ENCODE assay signal across 25 cellular contexts in genomic region chr10:104342941-104343411, GRCh38. TPM values are rescaled to one million over a fixed set of nuclear protein-coding genes. Genes with fewer than 3 reads are reported as not detected.
A peak's percentile ranks its signal among the peaks of the same experiment; 100 is the strongest.
DNase-seq lines count a peak whose midpoint lies in the region; ATAC-seq and TF ChIP-seq lines count a peak whose summit lies in the region.
"Had no signal": no experiment of that assay in that cellular context is flagged by ENCODE, and none has a peak within 500 bp of the region (broad histone marks: within the 10 kb centered on the region; RNA-seq: fewer than 3 reads in every experiment).

No MANE protein-coding gene starts in this region.

- H3K4me1 Mint-ChIP-seq in activated CD8-positive, alpha-beta memory T cell treated with anti-CD3 and anti-CD28 coated beads, Interleukin-2, amount 10 ng/mL, durations not matched to agents 7 days and 5 days: peaks cover 29% of the 10 kb centered on the region

- TF ChIP-seq POLR2A in adrenal gland (IDR thresholded peaks at IDR 0.05): no peak

- no peak overlapping the region for H3K4me3 Mint-ChIP-seq in activated CD8-positive, alpha-beta memory T cell treated with anti-CD3 and anti-CD28 coated beads, Interleukin-2, amount 10 ng/mL, durations not matched to agents 7 days and 5 days
- H3K4me3 Mint-ChIP-seq: activated T-helper 17 cell treated with anti-CD3 and anti-CD28 coated beads, Interleukin-2, amount 50 U/mL, for 72 hours; stimulated activated naive CD8-positive, alpha-beta T cell treated with anti-CD3 and anti-CD28 coated beads, Interleukin-15, amount 100 ng/mL, for 72 hours; T-helper 1 cell treated with Interleukin-12 subunit alpha and Interleukin-12 subunit beta and Interleukin-4 antibody, amounts not matched to agents 30 μg/mL and 1 μg/mL, for 36 hours had no signal

- intact Hi-C loops in adrenal gland (cut with DNase I): no loop called here

- peaks cover 9% of the 10 kb centered on the region for H3K27me3 Mint-ChIP-seq in activated CD8-positive, alpha-beta memory T cell treated with anti-CD3 and anti-CD28 coated beads, Interleukin-2, amount 10 ng/mL, durations not matched to agents 7 days and 5 days

- DNase-seq in DMS 273 (lab: John Stamatoyannopoulos, UW; ENCODE audit: unreplicated experiment): peak; percentile 6
- no peak for DNase-seq in DMS 273 treated with DMSO at 0.1 percent for 48 hours (lab: John Stamatoyannopoulos, UW)
- DNase-seq in adrenal gland: peak in 5 of 7 donors; percentile 49 to 86 (median 75)
- peak; percentile 56 for DNase-seq in fibroblast of pulmonary artery (ENCODE audit: low read depth)
- peak; percentile 69 for DNase-seq in pulmonary artery endothelial cell (ENCODE audit: low read depth, low spot score)
- DNase-seq in activated CD8-positive, alpha-beta memory T cell treated with anti-CD3 and anti-CD28 coated beads, Interleukin-2, amount 10 ng/mL, durations not matched to agents 7 days and 5 days: no peak
- DNase-seq in activated naive CD4-positive, alpha-beta T cell treated with anti-CD3 and anti-CD28 coated beads, Interleukin-2, amount 50 U/mL, for 16 hours: no peak
- DNase-seq: activated CD4-positive, alpha-beta T cell treated with anti-CD3 and anti-CD28 coated beads for 48 hours; BE2C; Caco-2; dorsolateral prefrontal cortex; KG1; midbrain; NCI-H2029; NCI-H226; PC-3; stimulated activated CD4-positive, alpha-beta T cell treated with anti-CD3 and anti-CD28 coated beads, Interleukin-4, amount 100 ng/mL, for 24 hours; stimulated activated naive CD8-positive, alpha-beta T cell treated with anti-CD3 and anti-CD28 coated beads, Interleukin-15, amount 100 ng/mL, for 72 hours; transverse colon had no signal

- CTCF ChIA-PET in activated CD8-positive, alpha-beta memory T cell treated with anti-CD3 and anti-CD28 coated beads, Interleukin-2, amount 10 ng/mL, durations not matched to agents 7 days and 5 days (lab: Charles Lee): interaction anchor here (0.9 to 12.2 kb wide), 5 partner anchors 10 to 52 kb away, joined by 3 to 290 read pairs (median 3); no protein-coding TSS in a partner anchor

- H3K4me1 ChIP-seq in adrenal gland (replicated peaks in 1 of 2): peaks cover 22 to 24% of the 10 kb centered on the region in 2 donors
- H3K4me1 ChIP-seq: BE2C had no signal

- TF ChIP-seq CTCF in adrenal gland (IDR thresholded peaks at IDR 0.05) (no peak), fibroblast of pulmonary artery (IDR thresholded peaks at IDR 0.05; ENCODE audit: low read length, missing control alignments) (no peak)

- WGBS in adrenal gland, 4 donors: 8 to 27% (median 22%) methylated on average over 3 of the region's 3 CpGs

- peak overlapping the region in 4 of 5 donors; percentile 36 to 78 (median 58) for H3K27ac ChIP-seq in adrenal gland
- H3K27ac ChIP-seq: 22Rv1, dorsolateral prefrontal cortex, transverse colon had no signal

- H3K9me3 Mint-ChIP-seq in activated CD8-positive, alpha-beta memory T cell treated with anti-CD3 and anti-CD28 coated beads, Interleukin-2, amount 10 ng/mL, durations not matched to agents 7 days and 5 days (ENCODE audit: low read depth): peaks cover 7% of the 10 kb centered on the region
- H3K9me3 Mint-ChIP-seq: activated T-helper 17 cell treated with anti-CD3 and anti-CD28 coated beads, Interleukin-2, amount 50 U/mL, for 72 hours; stimulated activated naive CD8-positive, alpha-beta T cell treated with anti-CD3 and anti-CD28 coated beads, Interleukin-15, amount 100 ng/mL, for 72 hours had no signal

- H3K4me3 ChIP-seq in adrenal gland (no peak overlapping the region), fibroblast of pulmonary artery (replicated peaks; ENCODE audit: low read depth, low read length) (no peak overlapping the region)
- H3K4me3 ChIP-seq: dorsolateral prefrontal cortex, transverse colon had no signal

- H3K36me3 Mint-ChIP-seq in activated CD8-positive, alpha-beta memory T cell treated with anti-CD3 and anti-CD28 coated beads, Interleukin-2, amount 10 ng/mL, durations not matched to agents 7 days and 5 days: peaks cover 11% of the 10 kb centered on the region

- H3K27me3 ChIP-seq in adrenal gland: no peaks in the 10 kb centered on the region
- H3K27me3 ChIP-seq: dorsolateral prefrontal cortex, transverse colon had no signal

- no peaks in the 10 kb centered on the region for H3K9me3 ChIP-seq in adrenal gland (replicated peaks in 1 of 3)
- H3K9me3 ChIP-seq: BE2C, Caco-2, transverse colon had no signal

- H3K36me3 ChIP-seq in adrenal gland (replicated peaks in 1 of 2): no peaks in the 10 kb centered on the region
- H3K36me3 ChIP-seq: BE2C, transverse colon had no signal

- ATAC-seq in activated CD8-positive, alpha-beta memory T cell treated with anti-CD3 and anti-CD28 coated beads, Interleukin-2, amount 10 ng/mL, durations not matched to agents 7 days and 5 days: no peak
- ATAC-seq in GM21515 (IDR thresholded peaks at IDR 0.05; ENCODE audit: unreplicated experiment): no peak
- ATAC-seq: activated T-helper 17 cell treated with anti-CD3 and anti-CD28 coated beads, Interleukin-2, amount 50 U/mL, for 72 hours; PC-3; stimulated activated naive CD8-positive, alpha-beta T cell treated with anti-CD3 and anti-CD28 coated beads, Interleukin-15, amount 100 ng/mL, for 72 hours had no signal

- no peak overlapping the region for H3K27ac Mint-ChIP-seq in activated CD8-positive, alpha-beta memory T cell treated with anti-CD3 and anti-CD28 coated beads, Interleukin-2, amount 10 ng/mL, durations not matched to agents 7 days and 5 days
- H3K27ac Mint-ChIP-seq: activated T-helper 17 cell treated with anti-CD3 and anti-CD28 coated beads, Interleukin-2, amount 50 U/mL, for 72 hours; progenitor cell of endocrine pancreas; stimulated activated naive CD8-positive, alpha-beta T cell treated with anti-CD3 and anti-CD28 coated beads, Interleukin-15, amount 100 ng/mL, for 72 hours; T-helper 1 cell treated with Interleukin-12 subunit alpha and Interleukin-12 subunit beta and Interleukin-4 antibody, amounts not matched to agents 30 μg/mL and 1 μg/mL, for 36 hours had no signal

RNA-seq across cellular contexts. Expression of gene ITPRIP, which starts 4.7 kb away (rescaled TPM):
- total RNA-seq in adrenal gland (10 to 100 TPM; 18.3 to 27.0 (median 21.9) TPM), pulmonary artery endothelial cell (16.6 and 22.8 TPM in 2 replicates)
- polyA plus RNA-seq in adrenal gland: 10 to 100 TPM; 11.4 to 13.1 (median 12.1) TPM
- total RNA-seq in activated CD8-positive, alpha-beta memory T cell treated with anti-CD3 and anti-CD28 coated beads, Interleukin-2, amount 10 ng/mL, durations not matched to agents 7 days and 5 days: 10 to 100 TPM; 21.6 to 21.9 TPM

RNA-seq across cellular contexts. Expression of gene CFAP58, which starts 10.7 kb away (rescaled TPM):
- total RNA-seq in adrenal gland: 1 to 10 TPM in 2 of 8 donors, under 1 TPM in 6; 0.11 to 2.9 (median 0.67) TPM
- 1 to 10 TPM in 2 of 3 donors, under 1 TPM in 1; 0.42 to 1.3 (median 1.1) TPM for polyA plus RNA-seq in adrenal gland
- 0.46 and 0.63 TPM in 2 replicates for total RNA-seq in pulmonary artery endothelial cell
- total RNA-seq in activated CD8-positive, alpha-beta memory T cell treated with anti-CD3 and anti-CD28 coated beads, Interleukin-2, amount 10 ng/mL, durations not matched to agents 7 days and 5 days: under 1 TPM; 0.56 to 0.64 TPM
- total RNA-seq: Caco-2 had no signal
- polyA plus RNA-seq: neural cell had no signal

Comparison
In these comparisons a context has a peak if more than half of its experiments do, and no peak if none do; other contexts are left out.
1. DNase-seq: peak in DMS 273 (single experiment), adrenal gland (5 of 7), fibroblast of pulmonary artery (single experiment) and pulmonary artery endothelial cell (single experiment); none in DMS 273 treated with DMSO at 0.1 percent for 48 hours (single experiment), activated CD8-positive, alpha-beta memory T cell treated with anti-CD3 and anti-CD28 coated beads, Interleukin-2, amount 10 ng/mL, durations not matched to agents 7 days and 5 days (single experiment) and activated naive CD4-positive, alpha-beta T cell treated with anti-CD3 and anti-CD28 coated beads, Interleukin-2, amount 50 U/mL, for 16 hours (single experiment).